Comparison of ENCODE assay signal across 8 cellular contexts in genomic region chr14:50311974-50312733, GRCh38. TPM values are rescaled to one million over a fixed set of nuclear protein-coding genes. Genes with fewer than 3 reads are reported as not detected.
DNase-seq lines count a peak whose midpoint lies in the region; ATAC-seq lines count a peak whose summit lies in the region.

A gene with protein sequence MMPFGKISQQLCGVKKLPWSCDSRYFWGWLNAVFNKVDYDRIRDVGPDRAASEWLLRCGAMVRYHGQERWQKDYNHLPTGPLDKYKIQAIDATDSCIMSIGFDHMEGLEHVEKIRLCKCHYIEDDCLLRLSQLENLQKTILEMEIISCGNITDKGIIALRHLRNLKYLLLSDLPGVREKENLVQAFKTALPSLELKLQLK (plus strand): TSS chr14:50312324. CDS start chr14:50321488, 9,164 bp downstream.
L2HGDH (minus strand) TSS chr14:50312229; CDS start chr14:50312150, 79 bp downstream.

- H3K27me3 Mint-ChIP-seq in T-helper 17 cell, result no peaks in the 10 kb centered on the region

- H3K36me3 Mint-ChIP-seq in T-helper 17 cell (ENCODE audit: low read depth), result no peaks in the 10 kb centered on the region

- H3K4me1 ChIP-seq in right cardiac atrium (ENCODE audit: control insufficient read depth, insufficient read depth, low read length) (peaks cover 2% of the 10 kb centered on the region), rectal smooth muscle tissue (ENCODE audit: control insufficient read depth, insufficient read depth, low read length) (peaks cover 8% of the 10 kb centered on the region), aorta (ENCODE audit: control insufficient read depth in 1 of 2, insufficient read depth in 2 of 2, low read length in 2 of 2) (no peaks in the 10 kb centered on the region)

- peaks cover 22% of the 10 kb centered on the region for H3K4me1 Mint-ChIP-seq in T-helper 17 cell

- H3K9me3 ChIP-seq in T-helper 17 cell (ENCODE audit: control insufficient read depth, low read length, poor library complexity, severe bottlenecking) (no peaks in the 10 kb centered on the region), right cardiac atrium (ENCODE audit: control insufficient read depth, low read length) (no peaks in the 10 kb centered on the region), aorta (ENCODE audit: control insufficient read depth, low read length) (no peaks in the 10 kb centered on the region)

- WGBS in right cardiac atrium, result under 1% methylated on average over 83 of the region's 83 CpGs
- WGBS in aorta, 2 donors, result 0% methylated on average over 82 to 83 of the region's 83 CpGs

- H3K9ac ChIP-seq in rectal smooth muscle tissue (ENCODE audit: low read length), result peak within 1 kb of the TSS; percentile 80

- DNase-seq in NCI-H1694 (lab: John Stamatoyannopoulos, UW) (peak; percentile 87), T-helper 17 cell (peak; percentile 73 to 83 (median 83)), amygdala (lab: John Stamatoyannopoulos, UW) (peak; percentile 39 to 98 (median 91)), right cardiac atrium (peak; percentile 95 to 98 (median 98)), aorta (peak; percentile 95 to 98)

- H3K27ac Mint-ChIP-seq in T-helper 17 cell, result peak within 1 kb of the TSS; percentile 91

- H3K4me3 ChIP-seq in right cardiac atrium (ENCODE audit: low read length), result peak within 1 kb of the TSS; percentile 32
- H3K4me3 ChIP-seq in rectal smooth muscle tissue (ENCODE audit: low read length), result peak within 1 kb of the TSS; percentile 69
- H3K4me3 ChIP-seq in aorta (ENCODE audit: low read length in 2 of 2), result peak within 1 kb of the TSS; percentile 54 to 76

- ATAC-seq in GM18499 (IDR thresholded peaks at IDR 0.05; ENCODE audit: insufficient read depth, unreplicated experiment) (peak; percentile 70), HG02885 (IDR thresholded peaks at IDR 0.05; ENCODE audit: poor library complexity, unreplicated experiment) (peak; percentile 94), T-helper 17 cell (peak; percentile 90), right cardiac atrium (peak; percentile 100), aorta (ENCODE audit: low FRiP score) (peak; percentile 100)

- H3K4me3 Mint-ChIP-seq in T-helper 17 cell, result peak within 1 kb of the TSS; percentile 92

- peak within 1 kb of the TSS; percentile 87 for H3K27ac ChIP-seq in right cardiac atrium (ENCODE audit: low read length)
- H3K27ac ChIP-seq in rectal smooth muscle tissue (ENCODE audit: low read depth, low read length), result peak within 1 kb of the TSS; percentile 97
- H3K27ac ChIP-seq in aorta (ENCODE audit: low read depth in 1 of 2, low read length in 2 of 2), result peak within 1 kb of the TSS in 1 of 2 donors; percentile 53

- H3K27me3 ChIP-seq in right cardiac atrium (ENCODE audit: control insufficient read depth, insufficient read depth), result no peaks in the 10 kb centered on the region
- no peaks in the 10 kb centered on the region for H3K27me3 ChIP-seq in rectal smooth muscle tissue (ENCODE audit: control insufficient read depth, insufficient read depth, low read length)
- no peaks in the 10 kb centered on the region for H3K27me3 ChIP-seq in aorta (ENCODE audit: control insufficient read depth in 1 of 2, insufficient read depth in 2 of 2, low read length in 1 of 2)

- H3K36me3 ChIP-seq in rectal smooth muscle tissue (ENCODE audit: control insufficient read depth, insufficient read depth, low read length) (no peaks in the 10 kb centered on the region), aorta (ENCODE audit: control insufficient read depth in 1 of 2, insufficient read depth in 2 of 2, low read length in 1 of 2) (no peaks in the 10 kb centered on the region)

- intact Hi-C loops in right cardiac atrium (cut with DNase I), result no loop called here
- intact Hi-C loops in aorta (cut with DNase I), result loop anchor here in 1 of 2 donors (5.0 kb wide), 1 partner anchor 80 kb away; the partner anchor contains the start of gene SOS2

RNA-seq across cellular contexts. Expression of the first gene that starts in this region (rescaled TPM):
- 10 to 100 TPM; 12.0 to 16.1 TPM for total RNA-seq in T-helper 17 cell
- 10 to 100 TPM; 14.8 to 23.6 (median 19.3) TPM for total RNA-seq in right cardiac atrium
- polyA plus RNA-seq in right cardiac atrium, result 19.9 TPM
- 10 to 100 TPM; 13.1 to 15.8 TPM for total RNA-seq in aorta
- 10 to 100 TPM in 1 of 2 donors, 1 to 10 TPM in 1; 6.8 to 11.4 TPM for polyA plus RNA-seq in aorta

RNA-seq across cellular contexts. Expression of gene L2HGDH, which starts in this region (rescaled TPM):
- total RNA-seq in T-helper 17 cell (1 to 10 TPM; 1.8 to 4.1 TPM), right cardiac atrium (1 to 10 TPM; 5.2 to 9.4 (median 7.7) TPM), aorta (1 to 10 TPM; 2.1 to 2.7 TPM)
- polyA plus RNA-seq in right cardiac atrium (4.4 TPM), aorta (1 to 10 TPM; 1.9 to 2.5 TPM)
